Comparison of ENCODE assay signal across 11 cellular contexts in genomic region chr2:231682546-231683291, GRCh38. TPM values are rescaled to one million over a fixed set of nuclear protein-coding genes. Genes with fewer than 3 reads are reported as not detected.
DNase-seq lines count a peak whose midpoint lies in the region; ATAC-seq and TF ChIP-seq lines count a peak whose summit lies in the region.
"Had no signal": no experiment of that assay in that cellular context is flagged by ENCODE, and none has a peak within 500 bp of the region (broad histone marks: within the 10 kb centered on the region; RNA-seq: fewer than 3 reads in every experiment).

No MANE protein-coding gene starts in this region.

- H3K4me1 Mint-ChIP-seq in immature natural killer cell (peaks cover 3 to 4% of the 10 kb centered on the region in 2 donors), type B pancreatic cell (ENCODE audit: unreplicated experiment) (peaks cover 29% of the 10 kb centered on the region)

- no peaks in the 10 kb centered on the region for H3K9me3 ChIP-seq in left ventricle myocardium inferior (replicated peaks)
- H3K9me3 ChIP-seq in heart right ventricle = no peaks in the 10 kb centered on the region
- no peaks in the 10 kb centered on the region for H3K9me3 ChIP-seq in NT2/D1 (ENCODE audit: insufficient read depth, low read length)
- H3K9me3 ChIP-seq: upper lobe of right lung had no signal

- H3K27me3 Mint-ChIP-seq in immature natural killer cell (ENCODE audit: low read depth in 3 of 3) = peaks cover 8 to 11% (median 8%) of the 10 kb centered on the region in 3 donors
- H3K27me3 Mint-ChIP-seq in type B pancreatic cell = no peaks in the 10 kb centered on the region

- H3K9me3 Mint-ChIP-seq in immature natural killer cell = no peaks in the 10 kb centered on the region
- no peaks in the 10 kb centered on the region for H3K9me3 Mint-ChIP-seq in type B pancreatic cell

- intact Hi-C loops in left ventricle myocardium inferior (cut with micrococcal nuclease) = no loop called here
- intact Hi-C loops in heart right ventricle (cut with DNase I) = no loop called here

- no peaks in the 10 kb centered on the region for H3K36me3 ChIP-seq in left ventricle myocardium inferior
- H3K36me3 ChIP-seq in heart right ventricle = no peaks in the 10 kb centered on the region
- no peaks in the 10 kb centered on the region for H3K36me3 ChIP-seq in NT2/D1 (ENCODE audit: insufficient read depth, insufficient read length, low read length)
- H3K36me3 ChIP-seq: upper lobe of right lung had no signal

- peak overlapping the region; percentile 54 for H3K9ac ChIP-seq in NT2/D1 (ENCODE audit: insufficient read length, low read depth)

- no peak overlapping the region for H3K4me3 ChIP-seq in left ventricle myocardium inferior
- H3K4me3 ChIP-seq in heart right ventricle = no peak overlapping the region
- H3K4me3 ChIP-seq in NT2/D1 (ENCODE audit: insufficient read length, low read depth) = no peak overlapping the region
- H3K4me3 ChIP-seq: upper lobe of right lung had no signal

- peak overlapping the region in 1 of 6 donors; percentile 50 for H3K27ac Mint-ChIP-seq in immature natural killer cell
- peak overlapping the region; percentile 97 for H3K27ac Mint-ChIP-seq in type B pancreatic cell

- ATAC-seq in heart right ventricle (no peak), HG03469 (IDR thresholded peaks at IDR 0.05; ENCODE audit: unreplicated experiment) (no peak)
- ATAC-seq: upper lobe of right lung had no signal

- DNase-seq in left ventricle myocardium inferior = no peak
- no peak for DNase-seq in heart right ventricle
- no peak for DNase-seq in NT2/D1 (ENCODE audit: low read depth, low spot score)
- DNase-seq in immature natural killer cell = no peak
- no peak for DNase-seq in type B pancreatic cell (ENCODE audit: extremely low spot score, unreplicated experiment)
- DNase-seq in KG1 (lab: John Stamatoyannopoulos, UW) = no peak
- DNase-seq in activated gamma-delta T cell treated with Interleukin-2 at 50 U/mL for 16 hours = no peak
- DNase-seq: NCI-H526 treated with DMSO at 0.1 percent for 48 hours, upper lobe of right lung had no signal

- peak overlapping the region; percentile 92 for H3K27ac ChIP-seq in left ventricle myocardium inferior (replicated peaks)
- peak overlapping the region in 2 of 10 donors; percentile 22 to 93 for H3K27ac ChIP-seq in heart right ventricle
- H3K27ac ChIP-seq: C4-2B, upper lobe of right lung had no signal

- peaks cover 48% of the 10 kb centered on the region for H3K4me1 ChIP-seq in left ventricle myocardium inferior
- H3K4me1 ChIP-seq in heart right ventricle = peaks cover 0 to 40% (median 19%) of the 10 kb centered on the region in 9 donors
- H3K4me1 ChIP-seq in NT2/D1 (ENCODE audit: insufficient read depth, insufficient read length) = peaks cover 21% of the 10 kb centered on the region

- TF ChIP-seq CTCF in left ventricle myocardium inferior (IDR thresholded peaks at IDR 0.05; ENCODE audit: borderline replicate concordance) (no peak), heart right ventricle (IDR thresholded peaks at IDR 0.05) (no peak), type B pancreatic cell (conservative IDR thresholded peaks at IDR 0.05) (no peak)

- WGBS in heart right ventricle, 2 donors = 80 to 84% methylated on average over 12 of the region's 12 CpGs

- peaks cover 0 to 4% (median 0%) of the 10 kb centered on the region in 3 donors for H3K36me3 Mint-ChIP-seq in immature natural killer cell
- H3K36me3 Mint-ChIP-seq in type B pancreatic cell = no peaks in the 10 kb centered on the region

- H3K4me3 Mint-ChIP-seq in immature natural killer cell (peak overlapping the region in 3 of 5 donors; percentile 7 to 23 (median 14)), type B pancreatic cell (peak overlapping the region; percentile 84)

- H3K27me3 ChIP-seq in left ventricle myocardium inferior (ENCODE audit: low read depth) (no peaks in the 10 kb centered on the region), heart right ventricle (no peaks in the 10 kb centered on the region), NT2/D1 (ENCODE audit: insufficient read depth, insufficient read length) (no peaks in the 10 kb centered on the region)
- H3K27me3 ChIP-seq: upper lobe of right lung had no signal

RNA-seq across cellular contexts. Expression of gene PTMA, which starts 25.6 kb away (rescaled TPM):
- total RNA-seq in left ventricle myocardium inferior (209 TPM), heart right ventricle (100 to 1,000 TPM; 133 to 348 (median 164) TPM), type B pancreatic cell (ENCODE audit: low replicate concordance) (969 and 1,228 TPM in 2 replicates)
- polyA plus RNA-seq in heart right ventricle (100 to 1,000 TPM; 567 to 626 TPM), immature natural killer cell (1,000 to 10,000 TPM in 2 of 3 donors, 100 to 1,000 TPM in 1; 953 to 2,361 (median 1,987) TPM)
